Comparison of ENCODE assay signal across 24 cellular contexts in the genomic region with DNA sequence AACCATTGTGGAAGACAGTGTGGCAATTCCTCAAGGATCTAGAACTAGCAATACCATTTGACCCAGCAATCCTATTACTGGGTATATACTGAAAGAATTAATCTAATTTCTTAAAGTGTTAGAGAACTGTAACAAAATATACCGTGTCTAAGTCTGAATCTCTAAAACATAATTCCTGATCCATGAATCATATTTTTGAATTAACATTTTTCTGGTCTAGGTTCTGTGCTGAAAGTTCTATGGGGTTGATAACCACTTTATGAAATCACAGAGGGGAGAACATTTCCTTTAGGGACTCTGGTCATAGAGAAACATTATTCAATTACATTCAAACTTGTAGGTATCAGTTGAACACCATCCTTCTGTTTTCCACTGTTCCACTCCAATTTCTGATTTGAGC.
"Had no signal": no experiment of that assay in that cellular context is flagged by ENCODE, and none has a peak within 500 bp of the region (broad histone marks: within the 10 kb centered on the region; RNA-seq: fewer than 3 reads in every experiment).

No MANE protein-coding gene starts in this region.

- H3K4me3 Mint-ChIP-seq: activated CD8-positive, alpha-beta T cell treated with anti-CD3 and anti-CD28 coated beads, Interleukin-2, amount 10 ng/mL, durations not matched to agents 7 days and 5 days; activated naive CD4-positive, alpha-beta T cell treated with anti-CD3 and anti-CD28 coated beads for 36 hours; activated naive CD8-positive, alpha-beta T cell; activated T-helper 1 cell treated with anti-CD3 and anti-CD28 coated beads, Interleukin-12 subunit alpha, Interleukin-12 subunit beta, Interleukin-2, Interleukin-4 antibody, amounts not matched to agents 30 ng/mL and 10 ng/mL and 1 ng/mL, durations not matched to agents 14 hours and 24 hours and 36 hours; T-helper 17 cell; WTC11 had no signal

- DNase-seq: activated CD4-positive, alpha-beta T cell treated with anti-CD3 and anti-CD28 coated beads for 48 hours; activated CD4-positive, alpha-beta T cell treated with anti-CD3 and anti-CD28 coated beads, Interleukin-2, amount 50 U/mL, for 4 hours; activated CD4-positive, CD25-positive, alpha-beta regulatory T cell treated with anti-CD3 and anti-CD28 coated beads, Interleukin-2, amount 50 U/mL, for 72 hours; activated CD8-positive, alpha-beta memory T cell treated with anti-CD3 and anti-CD28 coated beads, Interleukin-2, amount 50 U/mL, for 48 hours; activated CD8-positive, alpha-beta T cell treated with anti-CD3 and anti-CD28 coated beads, Interleukin-2, amount 10 ng/mL, durations not matched to agents 7 days and 5 days; activated effector memory CD4-positive, alpha-beta T cell treated with Interleukin-2 at 50 U/mL for 16 hours; activated naive CD4-positive, alpha-beta T cell treated with anti-CD3 and anti-CD28 coated beads for 36 hours; activated T-cell treated with anti-CD3 and anti-CD28 coated beads, Interleukin-2, amount 50 U/mL, for 1 hour; anterior cingulate cortex; cerebellar nuclear complex; Karpas-422; NCI-H1092; NCI-H1417; NCI-H2029; NCI-H345; NCI-H510A; NCI-H526 treated with DMSO at 0.1 percent for 48 hours; Peyer's patch; Right ventricle myocardium superior; T-helper 17 cell; T-helper 9 cell had no signal

- H3K27ac Mint-ChIP-seq: activated CD8-positive, alpha-beta T cell treated with anti-CD3 and anti-CD28 coated beads, Interleukin-2, amount 10 ng/mL, durations not matched to agents 7 days and 5 days; activated naive CD4-positive, alpha-beta T cell treated with anti-CD3 and anti-CD28 coated beads for 36 hours; activated naive CD8-positive, alpha-beta T cell; activated T-helper 1 cell treated with anti-CD3 and anti-CD28 coated beads, Interleukin-12 subunit alpha, Interleukin-12 subunit beta, Interleukin-2, Interleukin-4 antibody, amounts not matched to agents 30 ng/mL and 10 ng/mL and 1 ng/mL, durations not matched to agents 14 hours and 24 hours and 36 hours; T-helper 17 cell; WTC11 had no signal

- H3K36me3 Mint-ChIP-seq: activated naive CD8-positive, alpha-beta T cell had no signal

- H3K27me3 Mint-ChIP-seq: activated naive CD8-positive, alpha-beta T cell; T-helper 17 cell had no signal

- H3K4me3 ChIP-seq: Peyer's patch had no signal

- H3K9me3 Mint-ChIP-seq: activated naive CD4-positive, alpha-beta T cell treated with anti-CD3 and anti-CD28 coated beads for 36 hours; WTC11 had no signal
